15 cellular contexts compared by ENCODE assay signal in genomic region chr16:27369806-27370205, GRCh38. TPM values are rescaled to one million over a fixed set of nuclear protein-coding genes. Genes with fewer than 3 reads are reported as not detected.
A peak's percentile ranks its signal among the peaks of the same experiment; 100 is the strongest.
DNase-seq lines count a peak whose midpoint lies in the region; ATAC-seq lines count a peak whose summit lies in the region.
"Had no signal": no experiment of that assay in that cellular context is flagged by ENCODE, and none has a peak within 500 bp of the region (broad histone marks: within the 10 kb centered on the region; RNA-seq: fewer than 3 reads in every experiment).

No MANE protein-coding gene starts in this region.

- H3K4me3 Mint-ChIP-seq in activated CD4-positive, alpha-beta memory T cell treated with anti-CD3 and anti-CD28 coated beads, Interleukin-2, amount 10 ng/mL, durations not matched to agents 7 days and 5 days: no peak overlapping the region
- peak overlapping the region in 1 of 2 donors; percentile 11 for H3K4me3 Mint-ChIP-seq in stimulated activated naive B cell treated with anti-CD40 and anti-IgM and Interleukin-4, amounts not matched to agents 10 μg/mL and 1 μg/mL and 100 μg/mL, for 72 hours
- H3K4me3 Mint-ChIP-seq: endodermal cell had no signal

- peaks cover 11% of the 10 kb centered on the region for H3K9me3 Mint-ChIP-seq in activated CD4-positive, alpha-beta memory T cell treated with anti-CD3 and anti-CD28 coated beads, Interleukin-2, amount 10 ng/mL, durations not matched to agents 7 days and 5 days
- H3K9me3 Mint-ChIP-seq in stimulated activated naive B cell treated with anti-CD40 and anti-IgM and Interleukin-4, amounts not matched to agents 10 μg/mL and 1 μg/mL and 100 μg/mL, for 72 hours: peaks cover 4 to 6% of the 10 kb centered on the region in 2 donors
- H3K9me3 Mint-ChIP-seq: endodermal cell had no signal

- H3K36me3 Mint-ChIP-seq in activated CD4-positive, alpha-beta memory T cell treated with anti-CD3 and anti-CD28 coated beads, Interleukin-2, amount 10 ng/mL, durations not matched to agents 7 days and 5 days (ENCODE audit: low read depth): peaks cover 23% of the 10 kb centered on the region
- peaks cover 10 to 25% of the 10 kb centered on the region in 2 donors for H3K36me3 Mint-ChIP-seq in stimulated activated naive B cell treated with anti-CD40 and anti-IgM and Interleukin-4, amounts not matched to agents 10 μg/mL and 1 μg/mL and 100 μg/mL, for 72 hours

- peak overlapping the region; percentile 49 for H3K27ac Mint-ChIP-seq in activated CD4-positive, alpha-beta memory T cell treated with anti-CD3 and anti-CD28 coated beads, Interleukin-2, amount 10 ng/mL, durations not matched to agents 7 days and 5 days
- H3K27ac Mint-ChIP-seq in stimulated activated naive B cell treated with anti-CD40 and anti-IgM and Interleukin-4, amounts not matched to agents 10 μg/mL and 1 μg/mL and 100 μg/mL, for 72 hours: peak overlapping the region; percentile 54
- H3K27ac Mint-ChIP-seq: endodermal cell had no signal

- no peak for ATAC-seq in stimulated activated naive B cell treated with anti-CD40 and anti-IgM and Interleukin-4, amounts not matched to agents 10 μg/mL and 1 μg/mL and 100 μg/mL, for 72 hours (replicated peaks)
- ATAC-seq: left ventricle myocardium superior, Panc1 had no signal

- CTCF ChIA-PET in activated CD4-positive, alpha-beta memory T cell treated with anti-CD3 and anti-CD28 coated beads, Interleukin-2, amount 10 ng/mL, durations not matched to agents 7 days and 5 days (lab: Charles Lee): interaction anchor here (2.0 kb wide), 1 partner anchor 135 kb away, joined by 4 read pairs; no protein-coding TSS in a partner anchor

- peaks cover 46% of the 10 kb centered on the region for H3K4me1 Mint-ChIP-seq in activated CD4-positive, alpha-beta memory T cell treated with anti-CD3 and anti-CD28 coated beads, Interleukin-2, amount 10 ng/mL, durations not matched to agents 7 days and 5 days
- peaks cover 33 to 47% of the 10 kb centered on the region in 2 donors for H3K4me1 Mint-ChIP-seq in stimulated activated naive B cell treated with anti-CD40 and anti-IgM and Interleukin-4, amounts not matched to agents 10 μg/mL and 1 μg/mL and 100 μg/mL, for 72 hours

- POLR2A ChIA-PET in activated CD4-positive, alpha-beta memory T cell treated with anti-CD3 and anti-CD28 coated beads, Interleukin-2, amount 10 ng/mL, durations not matched to agents 7 days and 5 days (lab: Charles Lee): interaction anchor here (5.1 kb wide), 2 partner anchors 34 to 135 kb away, joined by 80 to 82 read pairs; partner anchors contain the start of gene IL21R

- DNase-seq in activated effector memory CD4-positive, alpha-beta T cell treated with anti-CD3 and anti-CD28 coated beads, Interleukin-2, amount 50 U/mL, for 16 hours: peak; percentile 53
- no peak for DNase-seq in activated effector memory CD4-positive, alpha-beta T cell treated with Interleukin-2 at 50 U/mL for 16 hours
- no peak for DNase-seq in activated CD4-positive, alpha-beta memory T cell treated with anti-CD3 and anti-CD28 coated beads, Interleukin-2, amount 10 ng/mL, durations not matched to agents 7 days and 5 days
- peak; percentile 54 for DNase-seq in fibroblast of peridontal ligament (ENCODE audit: extremely low read depth)
- DNase-seq in stimulated activated naive B cell treated with anti-CD40 and anti-IgM and Interleukin-4, amounts not matched to agents 10 μg/mL and 1 μg/mL and 100 μg/mL, for 72 hours: no peak
- DNase-seq in occipital lobe (lab: John Stamatoyannopoulos, UW): no peak
- DNase-seq in UCSD-AML1 (lab: John Stamatoyannopoulos, UW; ENCODE audit: unreplicated experiment): no peak
- DNase-seq in stimulated activated CD4-positive, alpha-beta T cell treated with anti-CD3 and anti-CD28 coated beads, Interleukin-2, amount 100 ng/mL, for 24 hours: no peak
- DNase-seq: ACHN, endodermal cell, left ventricle myocardium superior, NCI-H510A, T-helper 9 cell had no signal

- no peaks in the 10 kb centered on the region for H3K27me3 Mint-ChIP-seq in activated CD4-positive, alpha-beta memory T cell treated with anti-CD3 and anti-CD28 coated beads, Interleukin-2, amount 10 ng/mL, durations not matched to agents 7 days and 5 days
- H3K27me3 Mint-ChIP-seq in stimulated activated naive B cell treated with anti-CD40 and anti-IgM and Interleukin-4, amounts not matched to agents 10 μg/mL and 1 μg/mL and 100 μg/mL, for 72 hours: no peaks in the 10 kb centered on the region

RNA-seq across cellular contexts. Expression of gene IL21R, which starts 32.2 kb away (rescaled TPM):
- 10 to 100 TPM; 29.2 to 29.5 TPM for total RNA-seq in activated CD4-positive, alpha-beta memory T cell treated with anti-CD3 and anti-CD28 coated beads, Interleukin-2, amount 10 ng/mL, durations not matched to agents 7 days and 5 days
- not detected for total RNA-seq in occipital lobe
- total RNA-seq: HT-29 had no signal

RNA-seq across cellular contexts. Expression of gene IL4R, which starts 56.0 kb away (rescaled TPM):
- total RNA-seq in activated CD4-positive, alpha-beta memory T cell treated with anti-CD3 and anti-CD28 coated beads, Interleukin-2, amount 10 ng/mL, durations not matched to agents 7 days and 5 days: 100 to 1,000 TPM; 257 to 268 TPM
- total RNA-seq in occipital lobe: 1.1 TPM

Comparison
In these comparisons a context has a peak if more than half of its experiments do, and no peak if none do; other contexts are left out.
1. DNase-seq: peak in activated effector memory CD4-positive, alpha-beta T cell treated with anti-CD3 and anti-CD28 coated beads, Interleukin-2, amount 50 U/mL, for 16 hours (single experiment) and fibroblast of peridontal ligament (single experiment); none in activated effector memory CD4-positive, alpha-beta T cell treated with Interleukin-2 at 50 U/mL for 16 hours (single experiment), activated CD4-positive, alpha-beta memory T cell treated with anti-CD3 and anti-CD28 coated beads, Interleukin-2, amount 10 ng/mL, durations not matched to agents 7 days and 5 days (single experiment), stimulated activated naive B cell treated with anti-CD40 and anti-IgM and Interleukin-4, amounts not matched to agents 10 μg/mL and 1 μg/mL and 100 μg/mL, for 72 hours (single experiment), occipital lobe (single experiment), UCSD-AML1 (single experiment) and stimulated activated CD4-positive, alpha-beta T cell treated with anti-CD3 and anti-CD28 coated beads, Interleukin-2, amount 100 ng/mL, for 24 hours (0 of 2).
2. RNA of gene IL21R, which starts 32.2 kb away (total RNA-seq): 29.2 to 29.5 TPM in activated CD4-positive, alpha-beta memory T cell treated with anti-CD3 and anti-CD28 coated beads, Interleukin-2, amount 10 ng/mL, durations not matched to agents 7 days and 5 days; not detected in occipital lobe (single experiment); every median in the first group is over 10 times any median in the second.
3. RNA of gene IL4R, which starts 56.0 kb away (total RNA-seq): 257 to 268 TPM in activated CD4-positive, alpha-beta memory T cell treated with anti-CD3 and anti-CD28 coated beads, Interleukin-2, amount 10 ng/mL, durations not matched to agents 7 days and 5 days; 1.1 TPM in occipital lobe (single experiment); every median in the first group is over 100 times any median in the second.